ENCODE assay signal across 8 cellular contexts in the genomic region with DNA sequence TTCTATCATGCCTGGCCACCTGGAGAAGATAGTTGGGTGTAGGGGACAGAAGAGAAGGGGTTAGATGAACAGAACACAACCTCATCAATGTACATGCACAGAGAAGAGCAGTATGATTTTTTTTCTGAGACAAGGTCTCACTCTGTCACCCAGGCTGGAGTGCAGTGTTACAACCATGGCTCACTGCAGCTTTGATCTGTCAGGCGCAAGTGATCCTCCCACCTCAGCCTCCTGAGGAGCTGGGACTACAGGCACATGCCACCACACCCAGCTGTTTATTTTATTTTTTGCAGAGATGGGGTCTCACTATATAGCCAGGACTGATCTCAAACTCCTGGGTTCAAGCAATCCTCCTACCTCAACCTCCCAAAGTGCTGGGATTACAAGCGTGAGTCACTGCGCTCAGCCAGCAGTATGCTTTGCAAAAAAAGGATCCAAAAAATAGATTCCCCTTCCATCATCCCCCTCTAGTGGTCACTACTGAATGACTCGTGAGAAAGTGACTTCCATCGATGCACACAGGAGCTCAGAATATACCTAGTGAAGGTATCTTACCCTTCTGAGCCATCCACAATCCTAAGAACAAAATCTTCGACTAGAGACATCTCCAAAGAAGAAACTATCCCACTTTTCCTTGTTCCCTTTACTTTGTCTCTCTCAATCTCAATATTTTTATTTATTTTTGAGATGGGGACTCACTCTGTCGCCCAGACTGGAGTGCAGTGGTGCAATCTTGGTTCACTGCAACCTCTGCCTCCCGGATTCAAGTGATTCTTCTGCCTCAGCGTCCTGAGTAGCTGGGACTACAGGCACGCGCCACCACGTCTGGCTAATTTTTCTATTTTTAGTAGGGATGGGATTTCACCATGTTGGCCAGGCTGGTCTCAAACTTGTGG. TPM values are rescaled to one million over a fixed set of nuclear protein-coding genes. Genes with fewer than 3 reads are reported as not detected.
A peak's percentile ranks its signal among the peaks of the same experiment; 100 is the strongest.
DNase-seq lines count a peak whose midpoint lies in the region; ATAC-seq and TF ChIP-seq lines count a peak whose summit lies in the region.

No MANE protein-coding gene starts in this region.

- no peak overlapping the region for H3K27ac Mint-ChIP-seq in neural crest cell (ENCODE audit: unreplicated experiment)

- H3K9ac ChIP-seq in GM23248 = no peak overlapping the region

- H3K27ac ChIP-seq in GM23248 = no peak overlapping the region

- peak; percentile 73 for TF ChIP-seq CTCF in neural crest cell (conservative IDR thresholded peaks at IDR 0.05)

- H4K20me1 ChIP-seq in GM23248 (ENCODE audit: insufficient read depth) = no peaks in the 10 kb centered on the region

- DNase-seq in DMS 273 (lab: John Stamatoyannopoulos, UW; ENCODE audit: unreplicated experiment) (peak; percentile 88), GM23248 (peak; percentile 88), NCI-H2196 (lab: John Stamatoyannopoulos, UW; ENCODE audit: unreplicated experiment) (peak; percentile 72), neural crest cell (ENCODE audit: low read depth, low spot score) (peak; percentile 17), GF-D8 (lab: John Stamatoyannopoulos, UW) (no peak)
- peak; percentile 21 for DNase-seq in activated CD4-positive, alpha-beta T cell treated with anti-CD3 and anti-CD28 coated beads, Interleukin-2, amount 50 U/mL, for 1 hour

- ATAC-seq in esophagus mucosa = peak; percentile 80
- no peak for ATAC-seq in GM18502 (IDR thresholded peaks at IDR 0.05; ENCODE audit: poor library complexity, unreplicated experiment)

- H3K4me1 ChIP-seq in GM23248 (ENCODE audit: insufficient read depth) = peaks cover 7% of the 10 kb centered on the region

- no peaks in the 10 kb centered on the region for H3K9me3 ChIP-seq in GM23248 (ENCODE audit: low read depth)

- WGBS in GM23248 (ENCODE audit: low coverage in 1 of 2, low lambda C conversion rate in 2 of 2, missing lambda C conversion rate in 2 of 2), 2 experiments = 33 to 35% methylated on average over 12 of the region's 12 CpGs

- peaks cover 31% of the 10 kb centered on the region for H3K27me3 Mint-ChIP-seq in neural crest cell (ENCODE audit: low read depth)

- no peaks in the 10 kb centered on the region for H3K9me2 ChIP-seq in GM23248 (ENCODE audit: insufficient read depth)

- H3K4me3 Mint-ChIP-seq in neural crest cell = no peak overlapping the region

- H3K4me1 Mint-ChIP-seq in neural crest cell = no peaks in the 10 kb centered on the region

- H3K4me2 ChIP-seq in GM23248 (ENCODE audit: unreplicated experiment) = no peak overlapping the region

- H3K36me3 Mint-ChIP-seq in neural crest cell (ENCODE audit: low read depth) = no peaks in the 10 kb centered on the region

- H3K9me3 Mint-ChIP-seq in neural crest cell = no peaks in the 10 kb centered on the region

- no peaks in the 10 kb centered on the region for H3K36me3 ChIP-seq in GM23248 (ENCODE audit: low read depth)

- H3F3A ChIP-seq in GM23248 (ENCODE audit: insufficient read depth) = 0 out of 2 replicates have a peak, but pooled peaks cover 8% of the 10 kb centered on the region

- no peak overlapping the region for H3K4me3 ChIP-seq in GM23248

- no peaks in the 10 kb centered on the region; the same call in 1 of the 2 replicates for H3K27me3 ChIP-seq in GM23248 (replicated peaks; ENCODE audit: insufficient read depth)

- no peak overlapping the region for H2AFZ ChIP-seq in GM23248

- in situ Hi-C loops in GM23248 (cut with MboI) = no loop called here

- H3K79me2 ChIP-seq in GM23248 (ENCODE audit: insufficient read depth) = no peaks in the 10 kb centered on the region

RNA-seq across cellular contexts. Expression of a gene that starts 21.0 kb away (rescaled TPM):
- 0.89 and 1.9 TPM in 2 replicates for total RNA-seq in GM23248 (2014; rRNA removed; shearing (Covaris generic))
- 3.6 and 4.2 TPM in 2 replicates for polyA plus RNA-seq in GM23248 (2016; fragmentation: Nextera tagmentation; extraction: Ambion mirVana)
- total RNA-seq in esophagus mucosa = 1.4 TPM
- total RNA-seq in neural crest cell = 1.8 and 2.0 TPM in 2 replicates

RNA-seq across cellular contexts. Expression of a gene that starts 22.1 kb away (rescaled TPM):
- 24.2 and 27.2 TPM in 2 replicates for total RNA-seq in GM23248 (2014; rRNA removed; shearing (Covaris generic))
- 7.7 and 8.0 TPM in 2 replicates for polyA plus RNA-seq in GM23248 (2016; fragmentation: Nextera tagmentation; extraction: Ambion mirVana)
- total RNA-seq in esophagus mucosa (22.3 TPM), neural crest cell (46.9 and 49.8 TPM in 2 replicates)

RNA-seq across cellular contexts. Expression of a gene that starts 28.8 kb away (rescaled TPM):
- 11.9 and 15.8 TPM in 2 replicates for total RNA-seq in GM23248 (2014; rRNA removed; shearing (Covaris generic))
- 15.7 and 20.0 TPM in 2 replicates for polyA plus RNA-seq in GM23248 (2016; fragmentation: Nextera tagmentation; extraction: Ambion mirVana)
- total RNA-seq in esophagus mucosa = 27.4 TPM
- 39.5 and 42.1 TPM in 2 replicates for total RNA-seq in neural crest cell

RNA-seq across cellular contexts. Expression of a gene that starts 34.2 kb away (rescaled TPM):
- not detected in 2 replicates for total RNA-seq in GM23248 (2014; rRNA removed; shearing (Covaris generic))
- polyA plus RNA-seq in GM23248 (2016; fragmentation: Nextera tagmentation; extraction: Ambion mirVana) = 1.7 TPM in 2 replicates
- total RNA-seq in esophagus mucosa (2.7 TPM), neural crest cell (2.6 and 2.7 TPM in 2 replicates)

RNA-seq across cellular contexts. Expression of a gene that starts 49.6 kb away (rescaled TPM):
- 10.8 and 21.8 TPM in 2 replicates for total RNA-seq in GM23248 (2014; rRNA removed; shearing (Covaris generic))
- polyA plus RNA-seq in GM23248 (2016; fragmentation: Nextera tagmentation; extraction: Ambion mirVana) = 7.6 and 10.7 TPM in 2 replicates
- 15.0 TPM for total RNA-seq in esophagus mucosa
- 36.5 and 36.6 TPM in 2 replicates for total RNA-seq in neural crest cell
